ENCODE assay signal across 1 cellular context in genomic region chr19:18192673-18193387, GRCh38.
TF ChIP-seq lines count a peak whose summit lies in the region.

Gene MPV17L2 (plus strand): TSS chr19:18193218. CDS start chr19:18193282, 64 bp downstream.

TF ChIP-seq in K562, 482 proteins besides CTCF, POLR2A, EP300 and RAD21 (continued from another document and continues in another):
- TF ChIP-seq ZNF449 (CRISPR knock-in tag; IDR thresholded peaks at IDR 0.05), result peak; percentile 79; the same call in 1 of the 2 replicates
- no peak for TF ChIP-seq ETV1 (tag; conservative IDR thresholded peaks at IDR 0.05; ENCODE audit: low read depth)
- TF ChIP-seq HIVEP1 (CRISPR knock-in tag; IDR thresholded peaks at IDR 0.05), result no peak
- no peak for TF ChIP-seq FOXO4 (CRISPR knock-in tag; IDR thresholded peaks at IDR 0.05)
- no peak for TF ChIP-seq CHCHD3 (CRISPR knock-in tag; IDR thresholded peaks at IDR 0.05)
- peak; percentile 85; the same call in 1 of the 2 replicates for TF ChIP-seq BACH1 (tag; IDR thresholded peaks at IDR 0.05)
- TF ChIP-seq YBX1 (IDR thresholded peaks at IDR 0.05), result no peak
- no peak for TF ChIP-seq EHMT2 (IDR thresholded peaks at IDR 0.05)
- TF ChIP-seq TCF15 (CRISPR knock-in tag; IDR thresholded peaks at IDR 0.05), result no peak
- TF ChIP-seq ZNF316 (IDR thresholded peaks at IDR 0.05), result no peak
- no peak for TF ChIP-seq CHD1 (IDR thresholded peaks at IDR 0.05; ENCODE audit: low read length)
- TF ChIP-seq DLX4 (CRISPR knock-in tag; IDR thresholded peaks at IDR 0.05), result no peak
- no peak for TF ChIP-seq SMARCA5 (IDR thresholded peaks at IDR 0.05)
- no peak for TF ChIP-seq ZNF277 (CRISPR knock-in tag; IDR thresholded peaks at IDR 0.05; ENCODE audit: borderline replicate concordance)
- no peak for TF ChIP-seq GATA2 (CRISPR knock-in tag; IDR thresholded peaks at IDR 0.05)
- peak; percentile 32; the same call in 1 of the 2 replicates for TF ChIP-seq FOSL1 (tag; conservative IDR thresholded peaks at IDR 0.05)
- no peak for TF ChIP-seq CSDE1 (IDR thresholded peaks at IDR 0.05)
- TF ChIP-seq TFAM (CRISPR knock-in tag; conservative IDR thresholded peaks at IDR 0.05), result no peak
- no peak for TF ChIP-seq NFE2L1 (tag; IDR thresholded peaks at IDR 0.05; ENCODE audit: borderline replicate concordance, low read depth)
- no peak for TF ChIP-seq SAFB2 (IDR thresholded peaks at IDR 0.05; ENCODE audit: borderline replicate concordance, low read depth, low read length, severe bottlenecking)
- TF ChIP-seq TSHZ1 (CRISPR knock-in tag; IDR thresholded peaks at IDR 0.05), result no peak
- TF ChIP-seq GABPB2 (CRISPR knock-in tag; conservative IDR thresholded peaks at IDR 0.05), result no peak
- no peak for TF ChIP-seq ZNF668 (CRISPR knock-in tag; IDR thresholded peaks at IDR 0.05)
- TF ChIP-seq NFYB (IDR thresholded peaks at IDR 0.05; ENCODE audit: extremely low read depth, insufficient read length), result peak; percentile 92
- peak in 1 of 2 experiments; percentile 37 for TF ChIP-seq E2F6 (IDR thresholded peaks at IDR 0.05; ENCODE audit: borderline replicate concordance in 1 of 2, extremely low read depth in 1 of 2, insufficient read depth in 1 of 2, insufficient read length in 1 of 2, low read depth in 1 of 2, low read length in 1 of 2, poor library complexity in 1 of 2, severe bottlenecking in 1 of 2)
- no peak for TF ChIP-seq STAT5A (IDR thresholded peaks at IDR 0.05; ENCODE audit: borderline replicate concordance, low read length)
- TF ChIP-seq SFPQ (IDR thresholded peaks at IDR 0.05; ENCODE audit: low read depth, low read length), result no peak
- peak; percentile 70; the same call in 1 of the 2 replicates for TF ChIP-seq CC2D1A (IDR thresholded peaks at IDR 0.05)
- no peak for TF ChIP-seq ZNF707 (CRISPR knock-in tag; conservative IDR thresholded peaks at IDR 0.05)
- TF ChIP-seq MYBL2 (IDR thresholded peaks at IDR 0.05; ENCODE audit: low read depth), result no peak
- TF ChIP-seq MYBL2 (CRISPR knock-in tag; IDR thresholded peaks at IDR 0.05; ENCODE audit: borderline replicate concordance), result no peak
- no peak for TF ChIP-seq ID3 (CRISPR knock-in tag; IDR thresholded peaks at IDR 0.05)
- TF ChIP-seq ID3 (tag; IDR thresholded peaks at IDR 0.05), result no peak
- no peak for TF ChIP-seq LARP7 (IDR thresholded peaks at IDR 0.05)
- no peak for TF ChIP-seq KDM4B (IDR thresholded peaks at IDR 0.05; ENCODE audit: borderline replicate concordance in 2 of 2, low read depth in 1 of 2)
- TF ChIP-seq ZNF175 (CRISPR knock-in tag; IDR thresholded peaks at IDR 0.05; ENCODE audit: low read depth), result peak; percentile 97
- TF ChIP-seq MEF2D (tag; conservative IDR thresholded peaks at IDR 0.05; ENCODE audit: low read depth), result no peak
- TF ChIP-seq FUS (optimal IDR thresholded peaks at IDR 0.05; ENCODE audit: low read depth, low read length), result no peak
- TF ChIP-seq CXXC5 (CRISPR knock-in tag; IDR thresholded peaks at IDR 0.05), result peak; percentile 83
- no peak for TF ChIP-seq TCF7L2 (IDR thresholded peaks at IDR 0.05; ENCODE audit: low read depth, low read length)
- TF ChIP-seq ATF2 (CRISPR knock-in tag; IDR thresholded peaks at IDR 0.05), result no peak
- TF ChIP-seq DMBX1 (CRISPR knock-in tag; IDR thresholded peaks at IDR 0.05; ENCODE audit: borderline replicate concordance), result no peak
- TF ChIP-seq POLR2H (tag; IDR thresholded peaks at IDR 0.05; ENCODE audit: low read depth), result no peak
- peak; percentile 79 for TF ChIP-seq CEBPB (tag; IDR thresholded peaks at IDR 0.05)
- no peak for TF ChIP-seq KLF1 (tag; IDR thresholded peaks at IDR 0.05)
- no peak for TF ChIP-seq IRF2 (CRISPR knock-in tag; IDR thresholded peaks at IDR 0.05)
- TF ChIP-seq ZNF764 (CRISPR knock-in tag; IDR thresholded peaks at IDR 0.05; ENCODE audit: low read depth), result no peak
- TF ChIP-seq ZFP30 (CRISPR knock-in tag; IDR thresholded peaks at IDR 0.05; ENCODE audit: borderline replicate concordance), result no peak
- 0 out of 2 replicates have a peak, but pooled peaks have one; percentile 37 for TF ChIP-seq ZNF445 (CRISPR knock-in tag; IDR thresholded peaks at IDR 0.05; ENCODE audit: low read depth)
- no peak for TF ChIP-seq IRF1 (CRISPR knock-in tag; IDR thresholded peaks at IDR 0.05; ENCODE audit: borderline replicate concordance)
- no peak for TF ChIP-seq EGR1 (conservative IDR thresholded peaks at IDR 0.05)
- TF ChIP-seq ZHX1 (conservative IDR thresholded peaks at IDR 0.05; ENCODE audit: low read length), result no peak
- no peak for TF ChIP-seq SLC30A9 (CRISPR knock-in tag; IDR thresholded peaks at IDR 0.05)
